Comparison of ENCODE assay signal across 8 cellular contexts in the genomic region with DNA sequence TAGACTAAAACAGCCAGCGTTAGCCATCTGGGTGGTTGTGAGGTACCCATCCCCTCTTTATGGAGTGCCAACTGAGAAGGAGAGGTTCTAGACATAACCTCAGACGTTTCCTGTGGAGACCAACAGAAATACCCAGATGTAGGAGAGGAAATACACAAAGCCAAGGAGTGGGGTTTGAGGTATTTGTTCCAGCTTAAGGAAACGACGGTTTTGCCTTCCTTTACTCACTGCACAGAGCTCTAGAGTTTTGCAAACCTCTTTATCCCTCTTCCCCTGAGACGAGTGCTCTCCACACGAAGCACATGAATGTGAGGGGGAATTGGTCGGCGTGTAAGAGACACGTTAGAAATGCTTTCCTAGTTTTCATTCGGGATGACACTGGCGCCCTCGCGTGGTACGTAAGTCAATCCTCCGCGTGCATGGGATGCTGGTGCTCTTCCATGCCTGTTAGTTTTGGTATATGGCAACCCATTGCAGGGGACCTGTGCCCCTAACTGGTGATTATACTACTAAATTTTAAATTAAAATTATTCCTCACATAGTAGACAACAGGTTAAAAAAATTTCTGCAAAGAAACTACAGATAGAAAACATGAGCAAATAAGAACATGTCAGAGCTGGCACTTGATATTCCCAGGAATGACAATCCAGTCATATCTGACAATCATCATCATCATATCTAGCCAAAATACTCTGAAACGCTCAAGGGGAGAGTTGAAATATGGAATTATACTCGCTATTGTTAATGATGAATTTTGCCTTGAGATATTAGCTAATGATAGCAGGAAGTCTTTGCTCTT.
DNase-seq lines count a peak whose midpoint lies in the region; ATAC-seq and TF ChIP-seq lines count a peak whose summit lies in the region.

No MANE protein-coding gene starts in this region.

- no peaks in the 10 kb centered on the region for H3K36me3 Mint-ChIP-seq in Calu3 (ENCODE audit: insufficient read depth, unreplicated experiment)
- no peaks in the 10 kb centered on the region for H3K36me3 Mint-ChIP-seq in nephron progenitor cell (ENCODE audit: low read depth)

- TF ChIP-seq CTCF in Calu3 (IDR thresholded peaks at IDR 0.05; ENCODE audit: unreplicated experiment): peak; percentile 80
- peak; percentile 89 for TF ChIP-seq CTCF in fibroblast of mammary gland (conservative IDR thresholded peaks at IDR 0.05; ENCODE audit: control insufficient read depth, insufficient read depth, low read depth, low read length)
- peak; percentile 73 for TF ChIP-seq CTCF in nephron progenitor cell (IDR thresholded peaks at IDR 0.05)
- TF ChIP-seq CTCF in transverse colon (IDR thresholded peaks at IDR 0.05): peak; percentile 23 to 54 (median 42)

- TF ChIP-seq EP300 in transverse colon (IDR thresholded peaks at IDR 0.05; ENCODE audit: low read depth): no peak

- in situ Hi-C loops in transverse colon (cut with MboI; ENCODE audit: low pct_ligation_motif_present in 1 of 4, low pct_unique_long_range_greater_than_20kb in 1 of 4, low sequenced_read_pairs in 3 of 4): no loop called here

- H3K4me3 Mint-ChIP-seq in Calu3 (ENCODE audit: low read depth, unreplicated experiment) (no peak overlapping the region), nephron progenitor cell (no peak overlapping the region)

- no peak for TF ChIP-seq POLR2A in transverse colon (IDR thresholded peaks at IDR 0.05)

- peaks cover 0 to 6% (median 2%) of the 10 kb centered on the region in 4 donors for H3K4me1 ChIP-seq in transverse colon

- H3K9me3 ChIP-seq in transverse colon: no peaks in the 10 kb centered on the region

- H3K27me3 Mint-ChIP-seq in Calu3 (ENCODE audit: unreplicated experiment) (no peaks in the 10 kb centered on the region), nephron progenitor cell (ENCODE audit: low read depth, poor library complexity) (peaks cover 12% of the 10 kb centered on the region)

- H3K27me3 ChIP-seq in transverse colon: no peaks in the 10 kb centered on the region

- BruUV-seq in Calu3 (replicated peaks; lab: Mats Ljungman, UMichigan): no TSS peak

- ATAC-seq in GM21381 (IDR thresholded peaks at IDR 0.05; ENCODE audit: unreplicated experiment): peak; percentile 60

- CTCF ChIA-PET in Calu3 (lab: Charles Lee): interaction anchor here (0.6 to 2.2 kb wide), 10 partner anchors 10 to 256 kb away, joined by 3 to 19 read pairs (median 6); a partner anchor contains a TSS

- H3K9me3 Mint-ChIP-seq in Calu3 (ENCODE audit: low read depth, unreplicated experiment) (no peaks in the 10 kb centered on the region), nephron progenitor cell (no peaks in the 10 kb centered on the region)

- WGBS in transverse colon (ENCODE audit: low coverage in 1 of 2), 2 donors: 23 to 28% methylated on average over 16 to 18 of the region's 18 CpGs

- H3K27ac Mint-ChIP-seq in Calu3 (ENCODE audit: unreplicated experiment): no peak overlapping the region
- no peak overlapping the region for H3K27ac Mint-ChIP-seq in nephron progenitor cell

- H3K36me3 ChIP-seq in transverse colon: no peaks in the 10 kb centered on the region

- no peak overlapping the region for H3K4me3 ChIP-seq in fibroblast of mammary gland (ENCODE audit: control insufficient read depth, low read depth, low read length)
- peak overlapping the region in 1 of 4 donors; percentile 5 for H3K4me3 ChIP-seq in transverse colon

- H3K4me1 Mint-ChIP-seq in Calu3 (ENCODE audit: low read depth, unreplicated experiment) (peaks cover 13% of the 10 kb centered on the region), nephron progenitor cell (peaks cover 36% of the 10 kb centered on the region)

- H3K27ac ChIP-seq in transverse colon: no peak overlapping the region

- DNase-seq in Calu3 (peak; percentile 66), NCI-H128 (lab: John Stamatoyannopoulos, UW; ENCODE audit: unreplicated experiment) (peak; percentile 30), activated T-cell treated with anti-CD3 and anti-CD28 coated beads for 4 hours (peak; percentile 21), fibroblast of mammary gland (ENCODE audit: low read depth) (peak; percentile 70), nephron progenitor cell (peak; percentile 65), transverse colon (peak; percentile 45), NCI-H345 treated with DMSO at 0.1 percent for 48 hours (lab: John Stamatoyannopoulos, UW; ENCODE audit: unreplicated experiment) (no peak)

- intact Hi-C loops in Calu3 (cut with micrococcal nuclease; ENCODE audit: unreplicated experiment): loop anchor here (1.0 to 10.0 kb wide), 6 partner anchors 122 to 548 kb away; a partner anchor contains a TSS
- intact Hi-C loops in transverse colon (cut with DNase I; ENCODE audit: low total_unique reads): no loop called here
